ENCODE assay signal across 25 cellular contexts in genomic region chr18:2872095-2872494, GRCh38. TPM values are rescaled to one million over a fixed set of nuclear protein-coding genes. Genes with fewer than 3 reads are reported as not detected.
DNase-seq lines count a peak whose midpoint lies in the region; ATAC-seq, FAIRE-seq and TF ChIP-seq lines count a peak whose summit lies in the region.
"Had no signal": no experiment of that assay in that cellular context is flagged by ENCODE, and none has a peak within 500 bp of the region (broad histone marks: within the 10 kb centered on the region; RNA-seq: fewer than 3 reads in every experiment).

No MANE protein-coding gene starts in this region.

- H3K9me3 ChIP-seq in cardiac muscle cell (ENCODE audit: low read depth) (no peaks in the 10 kb centered on the region), heart right ventricle (no peaks in the 10 kb centered on the region), K562 (replicated peaks; ENCODE audit: control insufficient read depth, insufficient read depth, low read depth, low read length) (no peaks in the 10 kb centered on the region), osteoblast (ENCODE audit: low read depth, low read length) (no peaks in the 10 kb centered on the region), pancreas (no peaks in the 10 kb centered on the region)
- H3K9me3 ChIP-seq: A549, BE2C had no signal

- H3K9me1 ChIP-seq in K562 (ENCODE audit: control insufficient read depth, insufficient read depth, low read length) = no peaks in the 10 kb centered on the region

- H4K20me1 ChIP-seq in K562 (replicated peaks; ENCODE audit: control insufficient read depth, insufficient read depth, low read length) = no peaks in the 10 kb centered on the region
- no peaks in the 10 kb centered on the region for H4K20me1 ChIP-seq in osteoblast (ENCODE audit: insufficient read depth, low read length)

- H3K4me3 ChIP-seq in cardiac muscle cell (no peak overlapping the region), heart right ventricle (no peak overlapping the region), K562 (no peak overlapping the region), osteoblast (ENCODE audit: insufficient read depth, low read length) (no peak overlapping the region), pancreas (no peak overlapping the region)
- H3K4me3 ChIP-seq: A549; BLaER1 treated with 17β-estradiol and CSF1 and Interleukin-3, amounts not matched to agents 10 nM and 100 nM; GM23248 had no signal

- H3K79me2 ChIP-seq in K562 (ENCODE audit: control insufficient read depth, insufficient read depth, low read length) (no peaks in the 10 kb centered on the region), osteoblast (ENCODE audit: insufficient read depth, low read length) (no peaks in the 10 kb centered on the region)

- H3K4me2 ChIP-seq in K562 (ENCODE audit: insufficient read depth, low read length) (no peak overlapping the region), osteoblast (ENCODE audit: insufficient read depth, low read length) (no peak overlapping the region)
- H3K4me2 ChIP-seq: A549 had no signal

- in situ Hi-C loops in K562 (cut with MboI) = no loop called here
- in situ Hi-C loops in GM13976 (cut with MboI; ENCODE audit: low sequenced_read_pairs, unreplicated experiment) = loop anchor here (25.0 kb wide), 1 partner anchor 90 kb away; no protein-coding TSS in a partner anchor

- H3K27ac ChIP-seq in cardiac muscle cell = peak overlapping the region; percentile 42
- H3K27ac ChIP-seq in heart right ventricle = no peak overlapping the region
- H3K27ac ChIP-seq in K562 (ENCODE audit: extremely low read depth, low read depth, low read length) = no peak overlapping the region
- H3K27ac ChIP-seq in osteoblast (ENCODE audit: low read depth, low read length) = no peak overlapping the region
- no peak overlapping the region for H3K27ac ChIP-seq in pancreas
- H3K27ac ChIP-seq: A549; BLaER1 treated with 17β-estradiol and CSF1 and Interleukin-3, amounts not matched to agents 10 nM and 100 nM; GM23248 had no signal

- no peak for TF ChIP-seq RAD21 in K562 (CRISPR knock-in tag; conservative IDR thresholded peaks at IDR 0.05 in 1 of 2, IDR thresholded peaks at IDR 0.05 in 1 of 2)

- FAIRE-seq in K562 (lab: Jason Lieb, UNC) (no peak), pancreas (lab: Jason Lieb, UNC) (no peak)
- FAIRE-seq: A549, G401.6, GM12892, GM19239, H1 had no signal

- no peaks in the 10 kb centered on the region for H3K36me3 ChIP-seq in cardiac muscle cell
- H3K36me3 ChIP-seq in heart right ventricle = no peaks in the 10 kb centered on the region
- H3K36me3 ChIP-seq in K562 (ENCODE audit: control insufficient read depth, insufficient read depth, low read length) = no peaks in the 10 kb centered on the region
- H3K36me3 ChIP-seq in osteoblast (ENCODE audit: insufficient read depth, low read length) = no peaks in the 10 kb centered on the region
- H3K36me3 ChIP-seq in pancreas = no peaks in the 10 kb centered on the region
- H3K36me3 ChIP-seq: BE2C had no signal

- POLR2A ChIA-PET in K562 (lab: Yijun Ruan, JAX) = no interaction called here

- no peak overlapping the region for H3K9ac ChIP-seq in K562 (ENCODE audit: insufficient read depth in 1 of 2, low read depth in 2 of 2, low read length in 2 of 2)
- H3K9ac ChIP-seq: BLaER1 treated with 17β-estradiol and CSF1 and Interleukin-3, amounts not matched to agents 10 nM and 100 nM; GM23248 had no signal

- H2AFZ ChIP-seq in K562 (ENCODE audit: low read depth, low read length) (no peak overlapping the region), osteoblast (ENCODE audit: low read length) (no peak overlapping the region)
- H2AFZ ChIP-seq: GM23248 had no signal

- no TSS peak for BruUV-seq in K562 (replicated peaks; lab: Mats Ljungman, UMichigan)

- TF ChIP-seq EP300 in K562 (IDR thresholded peaks at IDR 0.05; ENCODE audit: low read length) = no peak

- intact Hi-C loops in heart right ventricle (cut with DNase I) = no loop called here
- intact Hi-C loops in K562 (cut with micrococcal nuclease) = no loop called here
- intact Hi-C loops in pancreas (cut with DNase I) = no loop called here

- no peak for ATAC-seq in heart right ventricle
- no peak for ATAC-seq in K562
- no peak for ATAC-seq in pancreas
- ATAC-seq: A549 had no signal

- H3K27me3 ChIP-seq in cardiac muscle cell (no peaks in the 10 kb centered on the region), heart right ventricle (peaks cover 0 to 3% (median 0%) of the 10 kb centered on the region in 7 donors), K562 (ENCODE audit: control insufficient read depth in 2 of 2, insufficient read depth in 2 of 2, low read length in 2 of 2) (no peaks in the 10 kb centered on the region), osteoblast (ENCODE audit: insufficient read depth, low read length) (peaks cover 6% of the 10 kb centered on the region), pancreas (no peaks in the 10 kb centered on the region)
- H3K27me3 ChIP-seq: BE2C; BLaER1 treated with 17β-estradiol and CSF1 and Interleukin-3, amounts not matched to agents 10 nM and 100 nM had no signal

- CTCF ChIA-PET in K562 (lab: Yijun Ruan, JAX; ENCODE audit: low intra/inter-chr PET ratio) = no interaction called here

- 97% methylated on average over 6 of the region's 6 CpGs for WGBS in heart right ventricle, 2 donors
- WGBS in K562 (ENCODE audit: insufficient coverage, low coverage, missing lambda C conversion rate) = 41% methylated on average over 6 of the region's 6 CpGs
- 87 to 89% methylated on average over 6 of the region's 6 CpGs for WGBS in pancreas, 2 donors

- no peak for DNase-seq in cardiac muscle cell (ENCODE audit: low read depth in 1 of 2, low spot score in 1 of 2)
- DNase-seq in heart right ventricle = no peak
- DNase-seq in K562 (ENCODE audit: extremely low read depth in 1 of 4, low spot score in 3 of 4) = no peak
- DNase-seq in osteoblast (ENCODE audit: insufficient read length, low spot score, missing footprints) = peak; percentile 76
- no peak for DNase-seq in GM13976 (ENCODE audit: low spot score)
- DNase-seq in pancreas = no peak
- DNase-seq in stimulated activated CD4-positive, alpha-beta T cell treated with anti-CD3 and anti-CD28 coated beads, Interleukin-12 subunit alpha, Interleukin-12 subunit beta, amount 100 ng/mL, for 4 hours = no peak
- DNase-seq: 8988T; ACHN; AML-193; BE2C; Calu3; CD4-positive, alpha-beta T cell; COR-L47; DMS153; DND-41; GM23248; H7; HCEC 1CT had no signal

- no peak for TF ChIP-seq CTCF in cardiac muscle cell (IDR thresholded peaks at IDR 0.05; ENCODE audit: low read depth, low read length)
- no peak for TF ChIP-seq CTCF in heart right ventricle (IDR thresholded peaks at IDR 0.05)
- no peak for TF ChIP-seq CTCF in K562 (IDR thresholded peaks at IDR 0.05 in 2 of 3, conservative IDR thresholded peaks at IDR 0.05 in 1 of 3; ENCODE audit: insufficient read depth in 2 of 3, low read depth in 1 of 3, low read length in 3 of 3)
- no peak for TF ChIP-seq CTCF in osteoblast (IDR thresholded peaks at IDR 0.05; ENCODE audit: extremely low read depth, low read depth, low read length)
- TF ChIP-seq CTCF in GM13976 (IDR thresholded peaks at IDR 0.05; ENCODE audit: borderline replicate concordance, control extremely low read depth, extremely low read depth, insufficient read depth, missing control alignments) = no peak
- TF ChIP-seq CTCF in pancreas (IDR thresholded peaks at IDR 0.05) = no peak

- H3K4me1 ChIP-seq in cardiac muscle cell (ENCODE audit: low read depth) = peaks cover 23% of the 10 kb centered on the region
- peaks cover 0 to 26% (median 17%) of the 10 kb centered on the region in 9 donors for H3K4me1 ChIP-seq in heart right ventricle
- peaks cover 5 to 10% of the 10 kb centered on the region in 2 experiments; a peak in 4 of 5 replicates for H3K4me1 ChIP-seq in K562 (replicated peaks in 1 of 2; ENCODE audit: control insufficient read depth in 2 of 2, insufficient read depth in 2 of 2, low read length in 2 of 2)
- peaks cover 7% of the 10 kb centered on the region for H3K4me1 ChIP-seq in osteoblast (ENCODE audit: insufficient read depth, low read length)
- no peaks in the 10 kb centered on the region for H3K4me1 ChIP-seq in pancreas
- H3K4me1 ChIP-seq: A549, BE2C had no signal

- TF ChIP-seq POLR2A in K562 (conservative IDR thresholded peaks at IDR 0.05) = no peak

TF ChIP-seq in K562, 482 proteins besides CTCF, POLR2A, EP300 and RAD21 (continues in another document):
- no peak for TF ChIP-seq TAF1 (IDR thresholded peaks at IDR 0.05; ENCODE audit: control insufficient read depth, extremely low read depth, insufficient read depth, low read length, severe bottlenecking)
- TF ChIP-seq ZNF121 (CRISPR knock-in tag; conservative IDR thresholded peaks at IDR 0.05) = peak; percentile 76
- TF ChIP-seq NONO (IDR thresholded peaks at IDR 0.05; ENCODE audit: low read depth in 2 of 2, low read length in 1 of 2) = no peak
- TF ChIP-seq ZBTB1 (CRISPR knock-in tag; IDR thresholded peaks at IDR 0.05; ENCODE audit: borderline replicate concordance, low read depth) = no peak

RNA-seq across cellular contexts. Expression of gene EMILIN2, which starts 25.3 kb away (rescaled TPM):
- total RNA-seq in cardiac muscle cell (75.9 and 134 TPM in 2 replicates), heart right ventricle (10 to 100 TPM in 9 of 10 donors, 1 to 10 TPM in 1; 9.5 to 50.5 (median 19.6) TPM), K562 (2014; rRNA removed) (0.32 and 0.37 TPM in 2 replicates), K562 (2014; rRNA removed; fragmentation: Illumina TruSeq; extraction: Trizol) (0.11 and 0.16 TPM in 2 replicates), K562 (2015; rRNA removed; fragmentation: Illumina TruSeq; extraction: Trizol) (0.07 and 0.11 TPM in 2 replicates), K562 (2021) (0.34 and 0.40 TPM in 2 replicates), osteoblast (4.3 and 5.0 TPM in 2 replicates), pancreas (10 to 100 TPM in 1 of 6 donors, 1 to 10 TPM in 3, under 1 TPM in 2; 0.43 to 11.0 (median 3.3) TPM)
- polyA plus RNA-seq in cardiac muscle cell (96.8 and 116 TPM in 2 replicates), heart right ventricle (10 to 100 TPM; 15.4 to 34.8 TPM), K562 (2011; rRNA removed) (0.25 and 0.35 TPM in 2 replicates), K562 (2014; fragmentation: Illumina TruSeq; extraction: Trizol) (0.19 and 0.24 TPM in 2 replicates), K562 (2014; fragmentation: Nextera tagmentation; extraction: Ambion mirVana) (under 1 TPM; 0.01 to 0.03 TPM), K562 (2014; rRNA removed) (0.20 and 0.40 TPM in 2 replicates), pancreas (1 to 10 TPM; 2.8 to 4.0 TPM)
- 0.76 and 1.1 TPM in 2 replicates for total RNA-seq in K562 (2011; cell fraction: chromatin; rRNA removed; ENCODE audit: low replicate concordance)
- 0.79 and 0.83 TPM in 2 replicates for total RNA-seq in K562 (2011; cell fraction: nucleolus; rRNA removed)
- total RNA-seq in K562 (2011; cell fraction: nucleoplasm; rRNA removed) = 0.69 and 0.88 TPM in 2 replicates
- 0.44 and 0.69 TPM in 2 replicates for polyA plus RNA-seq in K562 (2011; cell fraction: cytosol; rRNA removed)
- 0.43 and 0.48 TPM in 2 replicates for polyA plus RNA-seq in K562 (2011; cell fraction: nucleus; rRNA removed)
- polyA plus RNA-seq in K562 (2012) = 0.21 and 0.26 TPM in 2 replicates
- polyA minus RNA-seq in K562 (2011; rRNA and poly(A)+ RNA removed) = 0.63 and 1.0 TPM in 2 replicates
- polyA minus RNA-seq in K562 (2011; cell fraction: cytosol; rRNA and poly(A)+ RNA removed) = 0.38 and 0.91 TPM in 2 replicates
- polyA minus RNA-seq in K562 (2011; cell fraction: nucleus; rRNA and poly(A)+ RNA removed) = 0.13 and 0.78 TPM in 2 replicates
